13 cellular contexts compared by ENCODE assay signal in genomic region chr7:68146970-68147369, GRCh38.
A peak's percentile ranks its signal among the peaks of the same experiment; 100 is the strongest.
DNase-seq lines count a peak whose midpoint lies in the region; ATAC-seq lines count a peak whose summit lies in the region.
"Had no signal": no experiment of that assay in that cellular context is flagged by ENCODE, and none has a peak within 500 bp of the region (broad histone marks: within the 10 kb centered on the region; RNA-seq: fewer than 3 reads in every experiment).

No MANE protein-coding gene starts in this region.

- H3K4me1 Mint-ChIP-seq in CD8-positive, alpha-beta memory T cell = no peaks in the 10 kb centered on the region
- H3K4me1 Mint-ChIP-seq: T-helper 17 cell had no signal

- no peaks in the 10 kb centered on the region for H3K27me3 ChIP-seq in CD8-positive, alpha-beta memory T cell (ENCODE audit: insufficient read depth, low read length, poor library complexity, severe bottlenecking)
- H3K27me3 ChIP-seq: BLaER1 had no signal

- CTCF ChIA-PET in CD8-positive, alpha-beta memory T cell (lab: Charles Lee) = no interaction called here

- H3K9me3 ChIP-seq in CD8-positive, alpha-beta memory T cell (ENCODE audit: low read length) = no peaks in the 10 kb centered on the region

- H3K4me1 ChIP-seq in CD8-positive, alpha-beta memory T cell (ENCODE audit: insufficient read depth, low read length) = no peaks in the 10 kb centered on the region
- H3K4me1 ChIP-seq: BLaER1 had no signal

- ATAC-seq in activated naive CD4-positive, alpha-beta T cell treated with anti-CD3 and anti-CD28 coated beads, Interleukin-2, amount 50 U/mL, for 72 hours = no peak
- ATAC-seq: Panc1, T-helper 17 cell had no signal

- H3K9me3 Mint-ChIP-seq in activated naive CD4-positive, alpha-beta T cell treated with anti-CD3 and anti-CD28 coated beads, Interleukin-2, amount 50 U/mL, for 72 hours = peaks cover 19 to 33% of the 10 kb centered on the region in 2 donors
- H3K9me3 Mint-ChIP-seq in CD8-positive, alpha-beta memory T cell = peaks cover 6 to 33% (median 25%) of the 10 kb centered on the region in 5 donors

- DNase-seq in COR-L47 (lab: John Stamatoyannopoulos, UW) (peak; percentile 34), NCI-H1048 (lab: John Stamatoyannopoulos, UW) (peak; percentile 10), NCI-H526 (lab: John Stamatoyannopoulos, UW) (peak; percentile 90 to 95), astrocyte of the hippocampus (ENCODE audit: low read depth, low spot score) (peak; percentile 15), dermis blood vessel endothelial cell (no peak)
- DNase-seq in activated naive CD4-positive, alpha-beta T cell treated with anti-CD3 and anti-CD28 coated beads, Interleukin-2, amount 50 U/mL, for 72 hours (ENCODE audit: low spot score in 2 of 2) = no peak
- DNase-seq in CD8-positive, alpha-beta memory T cell = no peak
- DNase-seq: DND-41, GM23248, Right ventricle myocardium superior, T-helper 17 cell had no signal

- H3K27me3 Mint-ChIP-seq in CD8-positive, alpha-beta memory T cell = no peaks in the 10 kb centered on the region
- H3K27me3 Mint-ChIP-seq: T-helper 17 cell had no signal

- peaks cover 6 to 13% of the 10 kb centered on the region in 2 donors for H3K36me3 Mint-ChIP-seq in activated naive CD4-positive, alpha-beta T cell treated with anti-CD3 and anti-CD28 coated beads, Interleukin-2, amount 50 U/mL, for 72 hours
- H3K36me3 Mint-ChIP-seq in CD8-positive, alpha-beta memory T cell = no peaks in the 10 kb centered on the region

- no peak overlapping the region for H3K27ac ChIP-seq in CD8-positive, alpha-beta memory T cell (ENCODE audit: low read depth, low read length)
- H3K27ac ChIP-seq: BLaER1, GM23248 had no signal

- no peak overlapping the region for H3K4me3 Mint-ChIP-seq in CD8-positive, alpha-beta memory T cell
- H3K4me3 Mint-ChIP-seq: T-helper 17 cell had no signal

- POLR2A ChIA-PET in CD8-positive, alpha-beta memory T cell (lab: Charles Lee) = no interaction called here

- no peak overlapping the region for H3K27ac Mint-ChIP-seq in activated naive CD4-positive, alpha-beta T cell treated with anti-CD3 and anti-CD28 coated beads, Interleukin-2, amount 50 U/mL, for 72 hours
- H3K27ac Mint-ChIP-seq in CD8-positive, alpha-beta memory T cell = no peak overlapping the region
- H3K27ac Mint-ChIP-seq: T-helper 17 cell had no signal

- no peaks in the 10 kb centered on the region for H3K36me3 ChIP-seq in CD8-positive, alpha-beta memory T cell (ENCODE audit: insufficient read depth, low read length)
- H3K36me3 ChIP-seq: BLaER1 had no signal

- no peak overlapping the region for H3K4me3 ChIP-seq in CD8-positive, alpha-beta memory T cell (ENCODE audit: low read length)
- H3K4me3 ChIP-seq: BLaER1, GM23248 had no signal

Comparison
In these comparisons a context has a peak if more than half of its experiments do, and no peak if none do; other contexts are left out.
1. DNase-seq: peak in COR-L47 (single experiment), NCI-H1048 (single experiment), NCI-H526 (2 of 2) and astrocyte of the hippocampus (single experiment); none in activated naive CD4-positive, alpha-beta T cell treated with anti-CD3 and anti-CD28 coated beads, Interleukin-2, amount 50 U/mL, for 72 hours (0 of 2), dermis blood vessel endothelial cell (single experiment) and CD8-positive, alpha-beta memory T cell (0 of 5).